Comparison of ENCODE assay signal across 8 cellular contexts in the genomic region with DNA sequence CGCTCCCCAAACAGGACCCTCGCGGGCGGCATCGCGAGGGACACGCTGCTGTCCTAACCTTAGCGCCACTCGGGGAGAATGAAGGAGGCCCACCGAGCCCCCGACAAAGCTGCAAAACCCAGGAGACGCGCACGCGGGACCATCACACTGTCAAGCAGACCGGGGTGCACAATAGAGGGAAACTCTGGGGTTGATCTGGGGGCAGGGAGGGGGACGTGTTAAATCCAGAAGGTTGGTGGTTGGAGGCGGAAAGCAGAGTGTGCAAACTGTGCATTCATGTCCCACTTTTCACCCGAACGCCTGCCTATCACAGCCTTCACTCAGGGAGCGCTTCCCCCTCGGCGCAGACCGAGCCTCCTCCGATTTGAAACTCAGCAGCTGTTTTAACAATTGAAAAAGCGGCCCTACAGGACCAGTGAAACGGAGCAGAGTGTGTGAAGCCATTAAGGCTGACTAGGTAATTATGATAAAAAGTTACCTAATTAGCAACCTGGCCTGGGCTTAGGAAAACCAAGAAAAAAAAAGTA. TPM values are rescaled to one million over a fixed set of nuclear protein-coding genes. Genes with fewer than 3 reads are reported as not detected.
DNase-seq lines count a peak whose midpoint lies in the region; ATAC-seq and TF ChIP-seq lines count a peak whose summit lies in the region.

No MANE protein-coding gene starts in this region.

- no peaks in the 10 kb centered on the region for H3K9me3 ChIP-seq in CD4-positive, alpha-beta memory T cell (ENCODE audit: control insufficient read depth in 1 of 2, low read length in 2 of 2)
- no peaks in the 10 kb centered on the region for H3K9me3 ChIP-seq in uterus
- no peaks in the 10 kb centered on the region for H3K9me3 ChIP-seq in HAP-1

- no peak for TF ChIP-seq POLR2A in uterus (IDR thresholded peaks at IDR 0.05)

- H3K4me1 ChIP-seq in CD4-positive, alpha-beta memory T cell (ENCODE audit: insufficient read depth, low read length): peaks cover 21% of the 10 kb centered on the region
- no peaks in the 10 kb centered on the region for H3K4me1 ChIP-seq in uterus
- H3K4me1 ChIP-seq in HAP-1: no peaks in the 10 kb centered on the region; the same call in 1 of the 2 replicates

- H3K36me3 Mint-ChIP-seq in CD4-positive, alpha-beta memory T cell: no peaks in the 10 kb centered on the region

- H3K27ac Mint-ChIP-seq in CD4-positive, alpha-beta memory T cell: peak overlapping the region in 2 of 7 donors; percentile 31 to 55

- CTCF ChIA-PET in CD4-positive, alpha-beta memory T cell (lab: Charles Lee; ENCODE audit: partially characterized antibody): no interaction called here

- peaks cover 37% of the 10 kb centered on the region for H3K27me3 ChIP-seq in CD4-positive, alpha-beta memory T cell (ENCODE audit: insufficient read depth, low read length)
- peaks cover 0 to 40% (median 17%) of the 10 kb centered on the region in 45 donors for H3K27me3 ChIP-seq in dorsolateral prefrontal cortex
- no peaks in the 10 kb centered on the region for H3K27me3 ChIP-seq in uterus
- H3K27me3 ChIP-seq in HAP-1 (ENCODE audit: low read depth): peaks cover 54% of the 10 kb centered on the region

- H3K27me3 Mint-ChIP-seq in CD4-positive, alpha-beta memory T cell: peaks cover 52 to 55% of the 10 kb centered on the region in 2 donors

- peak in 2 of 5 donors; percentile 3 to 7 for DNase-seq in CD4-positive, alpha-beta memory T cell
- DNase-seq in NCI-H1105 (lab: John Stamatoyannopoulos, UW) (peak; percentile 28), dorsolateral prefrontal cortex (peak in 1 of 10 donors; percentile 44), mucosa of gallbladder (ENCODE audit: low spot score) (peak; percentile 14), uterus (no peak), HAP-1 (ENCODE audit: low spot score in 2 of 2) (no peak), NCI-H526 (lab: John Stamatoyannopoulos, UW) (no peak)

- peaks cover 0 to 3% (median 0%) of the 10 kb centered on the region in 8 donors for H3K9me3 Mint-ChIP-seq in CD4-positive, alpha-beta memory T cell

- H3K36me3 ChIP-seq in CD4-positive, alpha-beta memory T cell (ENCODE audit: insufficient read depth, low read length): no peaks in the 10 kb centered on the region
- H3K36me3 ChIP-seq in uterus (no peaks in the 10 kb centered on the region), HAP-1 (replicated peaks) (no peaks in the 10 kb centered on the region)

- TF ChIP-seq CTCF in dorsolateral prefrontal cortex (IDR thresholded peaks at IDR 0.05 in 54 of 56, conservative IDR thresholded peaks at IDR 0.05 in 2 of 56; ENCODE audit: low read depth in 1 of 56, partially characterized antibody in 56 of 56): no peak
- TF ChIP-seq CTCF in uterus (IDR thresholded peaks at IDR 0.05): no peak

- no peak overlapping the region for H3K27ac ChIP-seq in CD4-positive, alpha-beta memory T cell (ENCODE audit: low read depth, low read length)
- no peak overlapping the region for H3K27ac ChIP-seq in dorsolateral prefrontal cortex
- H3K27ac ChIP-seq in uterus: no peak overlapping the region

- intact Hi-C loops in CD4-positive, alpha-beta memory T cell (cut with micrococcal nuclease): no loop called here
- intact Hi-C loops in dorsolateral prefrontal cortex (cut with DNase I) (no loop called here), uterus (cut with DNase I; ENCODE audit: low total_unique reads) (no loop called here)

- peak overlapping the region; percentile 82 to 91 (median 86) for H3K4me3 Mint-ChIP-seq in CD4-positive, alpha-beta memory T cell

- in situ Hi-C loops in HAP-1 (cut with MboI; ENCODE audit: low sequenced_read_pairs): no loop called here

- ATAC-seq in HG03469 (IDR thresholded peaks at IDR 0.05; ENCODE audit: unreplicated experiment): no peak

- peaks cover 9 to 43% (median 24%) of the 10 kb centered on the region in 4 donors for H3K4me1 Mint-ChIP-seq in CD4-positive, alpha-beta memory T cell

- POLR2A ChIA-PET in CD4-positive, alpha-beta memory T cell (lab: Charles Lee; ENCODE audit: partially characterized antibody): no interaction called here

- H3K4me3 ChIP-seq in CD4-positive, alpha-beta memory T cell (ENCODE audit: low read length in 2 of 2): peak overlapping the region in 1 of 2 donors; percentile 51
- H3K4me3 ChIP-seq in dorsolateral prefrontal cortex (peak overlapping the region; percentile 26 to 77 (median 59)), uterus (peak overlapping the region; percentile 36 to 49), HAP-1 (no peak overlapping the region)

RNA-seq across cellular contexts. Expression of gene NDNF, which starts 0.6 kb away (rescaled TPM):
- not detected for total RNA-seq in CD4-positive, alpha-beta memory T cell
- not detected for polyA plus RNA-seq in CD4-positive, alpha-beta memory T cell
- total RNA-seq in dorsolateral prefrontal cortex (1 to 10 TPM in 102 of 120 experiments, under 1 TPM in 17, not detected in 1; 0.31 to 6.7 (median 2.1) TPM), mucosa of gallbladder (45.2 TPM), uterus (10 to 100 TPM in 1 of 4 donors, 1 to 10 TPM in 3; 1.5 to 10.9 (median 8.0) TPM)

Comparison
In these comparisons a context has a peak if more than half of its experiments do, and no peak if none do; other contexts are left out.
1. DNase-seq: peak in NCI-H1105 (single experiment) and mucosa of gallbladder (single experiment); none in uterus (0 of 2), HAP-1 (0 of 2) and NCI-H526 (0 of 2).